ENCODE assay signal across 11 cellular contexts in genomic region chr9:130662927-130663257, GRCh38. TPM values are rescaled to one million over a fixed set of nuclear protein-coding genes. Genes with fewer than 3 reads are reported as not detected.
A peak's percentile ranks its signal among the peaks of the same experiment; 100 is the strongest.
DNase-seq lines count a peak whose midpoint lies in the region; ATAC-seq lines count a peak whose summit lies in the region.
"Had no signal": no experiment of that assay in that cellular context is flagged by ENCODE, and none has a peak within 500 bp of the region (broad histone marks: within the 10 kb centered on the region; RNA-seq: fewer than 3 reads in every experiment).

No MANE protein-coding gene starts in this region.

- H3K9me3 ChIP-seq in ectodermal cell (ENCODE audit: control insufficient read depth, low read length) (no peaks in the 10 kb centered on the region), neuronal stem cell (replicated peaks in 1 of 2; ENCODE audit: control insufficient read depth in 2 of 2, insufficient read depth in 1 of 2, low read depth in 1 of 2, low read length in 2 of 2) (peaks cover 8 to 15% of the 10 kb centered on the region in 2 donors)

- no peak overlapping the region for H3K9ac ChIP-seq in neuronal stem cell (ENCODE audit: low read depth, low read length, poor library complexity)

- peak overlapping the region; percentile 91 for H3K23ac ChIP-seq in neuronal stem cell (ENCODE audit: low read depth, low read length, poor library complexity)

- H2BK12ac ChIP-seq in neuronal stem cell (ENCODE audit: low read length), result peak overlapping the region; percentile 84

- WGBS in ectodermal cell, 2 experiments, result 3 to 5% methylated on average over 16 of the region's 16 CpGs
- no CpG with 5 or more reads among the region's 16 CpGs for WGBS in neuronal stem cell (ENCODE audit: extremely low coverage in 2 of 2, insufficient read length in 2 of 2, insufficient replicate concordance in 1 of 2), 2 donors

- peak overlapping the region; percentile 27 to 49 (median 36) for H3K4me3 Mint-ChIP-seq in IgD-negative memory B cell

- ATAC-seq in GM21423 (IDR thresholded peaks at IDR 0.05; ENCODE audit: unreplicated experiment), result no peak
- no peak for ATAC-seq in GM21717 (IDR thresholded peaks at IDR 0.05; ENCODE audit: unreplicated experiment)

- H3K27me3 ChIP-seq in ectodermal cell (ENCODE audit: control insufficient read depth, insufficient read depth, low read length, poor library complexity, severe bottlenecking) (peaks cover 100% of the 10 kb centered on the region), neuronal stem cell (ENCODE audit: control insufficient read depth in 3 of 3, insufficient read depth in 3 of 3, low read depth in 1 of 3, low read length in 3 of 3) (peaks cover 77 to 100% (median 99%) of the 10 kb centered on the region in 3 experiments)

- H4K8ac ChIP-seq in neuronal stem cell (ENCODE audit: low read depth, low read length), result no peak overlapping the region

- H2BK15ac ChIP-seq in neuronal stem cell (ENCODE audit: low read length), result peak overlapping the region; percentile 79

- H3K27me3 Mint-ChIP-seq in IgD-negative memory B cell, result peaks cover 52% of the 10 kb centered on the region

- H2BK5ac ChIP-seq in neuronal stem cell (ENCODE audit: low read length), result peak overlapping the region; percentile 24

- DNase-seq in DMS53 (lab: John Stamatoyannopoulos, UW) (peak; percentile 59), DMS53 treated with DMSO at 0.1 percent for 48 hours (lab: John Stamatoyannopoulos, UW; ENCODE audit: unreplicated experiment) (no peak), neuronal stem cell (ENCODE audit: low spot score) (no peak)
- DNase-seq in activated CD4-positive, alpha-beta T cell treated with anti-CD3 and anti-CD28 coated beads for 1 hour, result no peak
- DNase-seq: NCI-H1092; NK-92 treated with Interleukin-12 subunit alpha and Interleukin-12 subunit beta, amount 100 ng/mL, for 24 hours had no signal

- H4K91ac ChIP-seq in neuronal stem cell (ENCODE audit: low read depth, low read length, poor library complexity), result no peak overlapping the region

- H3K4me1 ChIP-seq in ectodermal cell (ENCODE audit: control insufficient read depth, insufficient read depth, low read length) (peaks cover 52% of the 10 kb centered on the region), neuronal stem cell (ENCODE audit: control insufficient read depth in 2 of 2, insufficient read depth in 1 of 2, low read depth in 1 of 2, low read length in 2 of 2) (peaks cover 7 to 24% of the 10 kb centered on the region in 2 donors)

- peak overlapping the region; percentile 75 for H2AFZ ChIP-seq in neuronal stem cell (ENCODE audit: low read length)

- H3K4me1 Mint-ChIP-seq in IgD-negative memory B cell, result peaks cover 6 to 20% (median 9%) of the 10 kb centered on the region in 3 donors

- H3K4me2 ChIP-seq in neuronal stem cell (ENCODE audit: insufficient read depth, low read length, poor library complexity, severe bottlenecking), result no peak overlapping the region

- no peaks in the 10 kb centered on the region for H3K79me1 ChIP-seq in neuronal stem cell (ENCODE audit: low read depth, low read length)

- no peaks in the 10 kb centered on the region for H3K36me3 Mint-ChIP-seq in IgD-negative memory B cell

- H3K27ac Mint-ChIP-seq in IgD-negative memory B cell, result peak overlapping the region in 1 of 3 donors; percentile 47

- peaks cover 0 to 4% (median 0%) of the 10 kb centered on the region in 3 donors for H3K9me3 Mint-ChIP-seq in IgD-negative memory B cell

- no peak overlapping the region for H3K14ac ChIP-seq in neuronal stem cell (ENCODE audit: low read length)

- peak overlapping the region; percentile 98 for H2AK5ac ChIP-seq in neuronal stem cell (ENCODE audit: low read depth, low read length)

- peak overlapping the region; percentile 27 for H3K18ac ChIP-seq in neuronal stem cell (ENCODE audit: low read length)

- no peaks in the 10 kb centered on the region for H3K36me3 ChIP-seq in ectodermal cell (ENCODE audit: control insufficient read depth, insufficient read depth, low read length)
- H3K36me3 ChIP-seq in neuronal stem cell (replicated peaks in 1 of 2; ENCODE audit: control insufficient read depth in 2 of 2, insufficient read depth in 2 of 2, low read length in 2 of 2), result no peaks in the 10 kb centered on the region

- H3K4me3 ChIP-seq in ectodermal cell (ENCODE audit: insufficient read depth, low read depth, low read length) (peak overlapping the region; percentile 12), neuronal stem cell (ENCODE audit: low read length in 2 of 2) (no peak overlapping the region)

- peak overlapping the region; percentile 76 for H2BK120ac ChIP-seq in neuronal stem cell (ENCODE audit: low read depth, low read length)

- no peak overlapping the region for H3K4ac ChIP-seq in neuronal stem cell (ENCODE audit: low read length)

- H3K27ac ChIP-seq in ectodermal cell (ENCODE audit: insufficient read depth, low read depth, low read length, poor library complexity, severe bottlenecking) (no peak overlapping the region), neuronal stem cell (replicated peaks; ENCODE audit: low read length) (no peak overlapping the region)
- H3K27ac ChIP-seq: HL-60 had no signal

RNA-seq across cellular contexts. Expression of gene PRDM12, which starts 1.5 kb away (rescaled TPM):
- polyA plus RNA-seq in IgD-negative memory B cell, result not detected
- polyA plus RNA-seq in ectodermal cell (2013, experiment 1 of 4), result 1.0 TPM
- polyA plus RNA-seq in ectodermal cell (2013, experiment 2 of 4), result 2.5 TPM
- 1.4 TPM for polyA plus RNA-seq in ectodermal cell (2013, experiment 3 of 4)
- 2.4 TPM for polyA plus RNA-seq in ectodermal cell (2013, experiment 4 of 4)
- 0.22 TPM for polyA plus RNA-seq in neuronal stem cell (2013, experiment 1 of 2)
- 0.15 TPM for polyA plus RNA-seq in neuronal stem cell (2013, experiment 2 of 2)

RNA-seq across cellular contexts. Expression of gene EXOSC2, which starts 30.7 kb away (rescaled TPM):
- 23.2 TPM for polyA plus RNA-seq in IgD-negative memory B cell
- 70.7 TPM for polyA plus RNA-seq in ectodermal cell (2013, experiment 1 of 4)
- polyA plus RNA-seq in ectodermal cell (2013, experiment 2 of 4), result 77.3 TPM
- 50.3 TPM for polyA plus RNA-seq in ectodermal cell (2013, experiment 3 of 4)
- polyA plus RNA-seq in ectodermal cell (2013, experiment 4 of 4), result 50.3 TPM
- polyA plus RNA-seq in neuronal stem cell (2013, experiment 1 of 2), result 29.7 TPM
- polyA plus RNA-seq in neuronal stem cell (2013, experiment 2 of 2), result 28.8 TPM
